In genomic region chr2:200308421-200309295, GRCh38 we compare ENCODE assay signal across 1 cellular context.
TF ChIP-seq lines count a peak whose summit lies in the region.

No MANE protein-coding gene starts in this region.

TF ChIP-seq in GM23338, 12 proteins besides CTCF, POLR2A, EP300 and RAD21 (continued from another document):
- TF ChIP-seq REST (IDR thresholded peaks at IDR 0.05; ENCODE audit: unreplicated experiment) (no peak), JUNB (IDR thresholded peaks at IDR 0.05; ENCODE audit: unreplicated experiment) (no peak)
